In genomic region chr20:8019998-8020247, GRCh38 we compare ENCODE assay signal across 8 cellular contexts. TPM values are rescaled to one million over a fixed set of nuclear protein-coding genes. Genes with fewer than 3 reads are reported as not detected.
DNase-seq lines count a peak whose midpoint lies in the region; ATAC-seq, FAIRE-seq and TF ChIP-seq lines count a peak whose summit lies in the region.

No MANE protein-coding gene starts in this region.

- H3F3A ChIP-seq in MM.1S (ENCODE audit: insufficient read depth, low read length) = peaks cover 17% of the 10 kb centered on the region; the same call in 1 of the 2 replicates

- H3K36me3 ChIP-seq in MM.1S (replicated peaks; ENCODE audit: insufficient read depth, low read length) = no peaks in the 10 kb centered on the region
- H3K36me3 ChIP-seq in endothelial cell of umbilical vein (ENCODE audit: control insufficient read depth in 2 of 2, extremely low read depth in 1 of 2, insufficient read depth in 2 of 2, low read length in 2 of 2) = no peaks in the 10 kb centered on the region

- H3K9ac ChIP-seq in MM.1S (ENCODE audit: low read length) (peak overlapping the region; percentile 95), endothelial cell of umbilical vein (replicated peaks; ENCODE audit: extremely low read depth, insufficient read depth, low read length) (peak overlapping the region; percentile 45)

- H3K27ac ChIP-seq in C4-2B (peak overlapping the region; percentile 97), MM.1S (ENCODE audit: low read length) (peak overlapping the region; percentile 89), endothelial cell of umbilical vein (ENCODE audit: insufficient read depth, low read depth, low read length) (peak overlapping the region; percentile 48)

- H3K27me3 ChIP-seq in MM.1S (replicated peaks; ENCODE audit: insufficient read depth, low read length) (no peaks in the 10 kb centered on the region), endothelial cell of umbilical vein (ENCODE audit: control insufficient read depth in 2 of 2, insufficient read depth in 2 of 2, low read length in 2 of 2) (no peaks in the 10 kb centered on the region)

- TF ChIP-seq CTCF in C4-2B (conservative IDR thresholded peaks at IDR 0.05) (no peak), MM.1S (IDR thresholded peaks at IDR 0.05; ENCODE audit: low read length) (no peak), endothelial cell of umbilical vein (IDR thresholded peaks at IDR 0.05; ENCODE audit: extremely low read depth in 1 of 2, insufficient read depth in 1 of 2, low read depth in 1 of 2, low read length in 2 of 2) (no peak), omental fat pad (IDR thresholded peaks at IDR 0.05) (no peak)

- H3K4me3 Mint-ChIP-seq in activated T-helper 2 cell treated with anti-CD3 and anti-CD28 coated beads, Interferon-gamma antibody, Interleukin-2, Interleukin-4, amounts not matched to agents 10 μg/mL and 5 μg/mL and 100 μg/mL, durations not matched to agents 14 hours and 24 hours and 36 hours (ENCODE audit: low read depth) = no peak overlapping the region

- POLR2A ChIA-PET in endothelial cell of umbilical vein (lab: Charles Lee) = interaction anchor here (0.7 kb wide), 1 partner anchor 9 kb away, joined by 3 read pairs; no protein-coding TSS in a partner anchor

- dilution Hi-C loops in endothelial cell of umbilical vein (cut with MboI; ENCODE audit: extremely low pct_ligation_motif_present, low sequenced_read_pairs) = no loop called here

- H4K20me1 ChIP-seq in MM.1S (ENCODE audit: insufficient read depth, low read length) (no peaks in the 10 kb centered on the region), endothelial cell of umbilical vein (replicated peaks; ENCODE audit: control insufficient read depth, extremely low read depth, insufficient read depth, low read length) (no peaks in the 10 kb centered on the region)

- H3K36me3 Mint-ChIP-seq in activated T-helper 2 cell treated with anti-CD3 and anti-CD28 coated beads, Interferon-gamma antibody, Interleukin-2, Interleukin-4, amounts not matched to agents 10 μg/mL and 5 μg/mL and 100 μg/mL, durations not matched to agents 14 hours and 24 hours and 36 hours (ENCODE audit: low read depth) = peaks cover 5% of the 10 kb centered on the region

- H3K4me1 Mint-ChIP-seq in activated T-helper 2 cell treated with anti-CD3 and anti-CD28 coated beads, Interferon-gamma antibody, Interleukin-2, Interleukin-4, amounts not matched to agents 10 μg/mL and 5 μg/mL and 100 μg/mL, durations not matched to agents 14 hours and 24 hours and 36 hours (ENCODE audit: low read depth) = peaks cover 18% of the 10 kb centered on the region

- H3K9me2 ChIP-seq in MM.1S (replicated peaks; ENCODE audit: insufficient read depth, low read length) = no peaks in the 10 kb centered on the region

- H3K4me1 ChIP-seq in MM.1S (ENCODE audit: low read length) = peaks cover 22% of the 10 kb centered on the region
- peaks cover 8% of the 10 kb centered on the region for H3K4me1 ChIP-seq in endothelial cell of umbilical vein (ENCODE audit: control insufficient read depth, extremely low read depth, insufficient read depth, low read length)

- FAIRE-seq in endothelial cell of umbilical vein (lab: Jason Lieb, UNC) = no peak

- no peaks in the 10 kb centered on the region for H3K9me3 ChIP-seq in MM.1S (replicated peaks; ENCODE audit: insufficient read depth, low read length)
- H3K9me3 ChIP-seq in endothelial cell of umbilical vein (replicated peaks; ENCODE audit: control insufficient read depth, insufficient read depth, low read length) = no peaks in the 10 kb centered on the region

- CTCF ChIA-PET in endothelial cell of umbilical vein (lab: Charles Lee) = interaction anchor here (0.9 to 2.7 kb wide), 4 partner anchors 9 to 39 kb away, joined by 3 to 9 read pairs (median 4); no protein-coding TSS in a partner anchor

- H3K9me1 ChIP-seq in endothelial cell of umbilical vein (replicated peaks; ENCODE audit: control insufficient read depth, extremely low read depth, insufficient read depth, low read length) = no peaks in the 10 kb centered on the region

- BruUV-seq in endothelial cell of umbilical vein (replicated peaks; lab: Mats Ljungman, UMichigan) = no TSS peak

- peak overlapping the region; percentile 88 for H3K4me3 ChIP-seq in MM.1S (ENCODE audit: low read length)
- H3K4me3 ChIP-seq in endothelial cell of umbilical vein (replicated peaks in 1 of 3; ENCODE audit: insufficient read depth in 1 of 3, low read depth in 1 of 3, low read length in 3 of 3) = peak overlapping the region in 2 of 3 experiments; percentile 82 to 88

- H3K4me2 ChIP-seq in MM.1S (ENCODE audit: low read depth, low read length) (peak overlapping the region; percentile 84), endothelial cell of umbilical vein (ENCODE audit: insufficient read depth, low read length) (peak overlapping the region; percentile 85)

- intact Hi-C loops in endothelial cell of umbilical vein (cut with micrococcal nuclease) = loop anchor here (1.0 to 2.0 kb wide), 3 partner anchors 39 to 83 kb away; no protein-coding TSS in a partner anchor
- intact Hi-C loops in activated T-helper 2 cell treated with anti-CD3 and anti-CD28 coated beads, Interferon-gamma antibody, Interleukin-2, Interleukin-4, amounts not matched to agents 10 μg/mL and 5 μg/mL and 100 μg/mL, durations not matched to agents 14 hours and 24 hours and 36 hours (cut with micrococcal nuclease) = loop anchor here (5.0 to 10.0 kb wide), 2 partner anchors 197 to 435 kb away; no protein-coding TSS in a partner anchor

- ATAC-seq in omental fat pad (ENCODE audit: low FRiP score) = peak; percentile 2

- H2AFZ ChIP-seq in MM.1S (ENCODE audit: low read length) (peak overlapping the region; percentile 46), endothelial cell of umbilical vein (ENCODE audit: low read depth, low read length) (peak overlapping the region; percentile 35)

- TF ChIP-seq POLR2A in endothelial cell of umbilical vein (IDR thresholded peaks at IDR 0.05; ENCODE audit: low read depth, low read length) = no peak

- no peaks in the 10 kb centered on the region for H3K9me3 Mint-ChIP-seq in activated T-helper 2 cell treated with anti-CD3 and anti-CD28 coated beads, Interferon-gamma antibody, Interleukin-2, Interleukin-4, amounts not matched to agents 10 μg/mL and 5 μg/mL and 100 μg/mL, durations not matched to agents 14 hours and 24 hours and 36 hours

- no peak overlapping the region for H3K27ac Mint-ChIP-seq in activated T-helper 2 cell treated with anti-CD3 and anti-CD28 coated beads, Interferon-gamma antibody, Interleukin-2, Interleukin-4, amounts not matched to agents 10 μg/mL and 5 μg/mL and 100 μg/mL, durations not matched to agents 14 hours and 24 hours and 36 hours

- DNase-seq in MM.1S (no peak), endothelial cell of umbilical vein (ENCODE audit: low read depth, low spot score) (no peak), omental fat pad (ENCODE audit: low spot score) (no peak), NCI-H1436 (lab: John Stamatoyannopoulos, UW) (no peak), SIG-M5 (lab: John Stamatoyannopoulos, UW) (no peak), OCI-M2 (lab: John Stamatoyannopoulos, UW; ENCODE audit: unreplicated experiment) (no peak)
- no peak for DNase-seq in activated T-helper 2 cell treated with anti-CD3 and anti-CD28 coated beads, Interferon-gamma antibody, Interleukin-2, Interleukin-4, amounts not matched to agents 10 μg/mL and 5 μg/mL and 100 μg/mL, durations not matched to agents 14 hours and 24 hours and 36 hours (ENCODE audit: low spot score)

- H3K79me2 ChIP-seq in MM.1S (ENCODE audit: low read length) = peaks cover 27% of the 10 kb centered on the region
- no peaks in the 10 kb centered on the region for H3K79me2 ChIP-seq in endothelial cell of umbilical vein (ENCODE audit: control insufficient read depth, insufficient read depth, low read length)

- peaks cover 8% of the 10 kb centered on the region for H3K27me3 Mint-ChIP-seq in activated T-helper 2 cell treated with anti-CD3 and anti-CD28 coated beads, Interferon-gamma antibody, Interleukin-2, Interleukin-4, amounts not matched to agents 10 μg/mL and 5 μg/mL and 100 μg/mL, durations not matched to agents 14 hours and 24 hours and 36 hours (ENCODE audit: low read depth)

TF ChIP-seq in endothelial cell of umbilical vein, 7 proteins besides CTCF, POLR2A, EP300 and RAD21:
- no peak for TF ChIP-seq FOS (IDR thresholded peaks at IDR 0.05; ENCODE audit: borderline replicate concordance, insufficient read depth, low read length)
- no peak for TF ChIP-seq EZH2 (IDR thresholded peaks at IDR 0.05; ENCODE audit: borderline replicate concordance, low read depth, low read length, severe bottlenecking)
- no peak for TF ChIP-seq POLR2AphosphoS5 (IDR thresholded peaks at IDR 0.05; ENCODE audit: insufficient read depth, low read depth, low read length)
- no peak for TF ChIP-seq GATA2 (IDR thresholded peaks at IDR 0.05; ENCODE audit: insufficient read depth, insufficient read length, low read depth, low read length)
- TF ChIP-seq MYC (IDR thresholded peaks at IDR 0.05; ENCODE audit: low read depth, low read length) = no peak
- TF ChIP-seq JUN (IDR thresholded peaks at IDR 0.05; ENCODE audit: borderline replicate concordance, insufficient read depth, insufficient read length, low read depth) = no peak
- TF ChIP-seq MAX (IDR thresholded peaks at IDR 0.05; ENCODE audit: insufficient read depth, insufficient read length) = no peak
TF ChIP-seq in endothelial cell of umbilical vein: peak in this region for 0.

RNA-seq across cellular contexts. Expression of gene TMX4, which starts 0.4 kb away (rescaled TPM):
- total RNA-seq in endothelial cell of umbilical vein (26.9 and 30.3 TPM in 2 replicates), omental fat pad (10 to 100 TPM; 30.8 to 48.8 (median 41.6) TPM)
- 5.4 and 6.5 TPM in 2 replicates for polyA plus RNA-seq in endothelial cell of umbilical vein
- 8.2 TPM in 2 replicates for polyA plus RNA-seq in endothelial cell of umbilical vein (2011; cell fraction: cytosol; rRNA removed)
- 3.2 and 4.6 TPM in 2 replicates for polyA plus RNA-seq in endothelial cell of umbilical vein (2011; cell fraction: nucleus; rRNA removed)
- 12.9 and 14.6 TPM in 2 replicates for polyA plus RNA-seq in endothelial cell of umbilical vein (2012)
- polyA minus RNA-seq in endothelial cell of umbilical vein = 15.8 and 18.1 TPM in 2 replicates
- polyA minus RNA-seq in endothelial cell of umbilical vein (2011; cell fraction: cytosol; rRNA and poly(A)+ RNA removed) = 3.6 TPM
- 5.3 and 7.7 TPM in 2 replicates for polyA minus RNA-seq in endothelial cell of umbilical vein (2011; cell fraction: nucleus; rRNA and poly(A)+ RNA removed)
- 30.0 and 31.1 TPM in 2 replicates for total RNA-seq in activated T-helper 2 cell treated with anti-CD3 and anti-CD28 coated beads, Interferon-gamma antibody, Interleukin-2, Interleukin-4, amounts not matched to agents 10 μg/mL and 5 μg/mL and 100 μg/mL, durations not matched to agents 14 hours and 24 hours and 36 hours
